Comparison of ENCODE assay signal across 1 cellular context in genomic region chr6:87575423-87575822, GRCh38.
TF ChIP-seq lines count a peak whose summit lies in the region.

No MANE protein-coding gene starts in this region.

TF ChIP-seq in endothelial cell of umbilical vein, 7 proteins besides CTCF, POLR2A, EP300 and RAD21:
- no peak for TF ChIP-seq JUN (IDR thresholded peaks at IDR 0.05; ENCODE audit: borderline replicate concordance, insufficient read depth, insufficient read length, low read depth)
TF ChIP-seq in endothelial cell of umbilical vein: peak in this region for 0.
